1 cellular context compared by ENCODE assay signal in genomic region chr5:69493235-69493925, GRCh38.
TF ChIP-seq lines count a peak whose summit lies in the region.

No MANE protein-coding gene starts in this region.

TF ChIP-seq in HEK293, 187 proteins besides CTCF, POLR2A, EP300 and RAD21 (continued from another document):
- TF ChIP-seq PATZ1 (tag by site-specific recombination; IDR thresholded peaks at IDR 0.05): peak; percentile 57
- peak; percentile 91 for TF ChIP-seq YY1 (tag by site-specific recombination; IDR thresholded peaks at IDR 0.05)
- no peak for TF ChIP-seq ZNF280D (tag by site-specific recombination; IDR thresholded peaks at IDR 0.05)
- no peak for TF ChIP-seq ZFP69B (tag by site-specific recombination; IDR thresholded peaks at IDR 0.05)
- TF ChIP-seq ZNF558 (tag by site-specific recombination; IDR thresholded peaks at IDR 0.05): peak; percentile 7; the same call in 1 of the 2 replicates
- no peak for TF ChIP-seq ATF2 (tag by site-specific recombination; IDR thresholded peaks at IDR 0.05; ENCODE audit: low read depth)
- peak; percentile 55 for TF ChIP-seq ZNF600 (tag by site-specific recombination; IDR thresholded peaks at IDR 0.05)
- no peak for TF ChIP-seq MEIS1 (CRISPR knock-in tag; IDR thresholded peaks at IDR 0.05; ENCODE audit: borderline replicate concordance)
- no peak for TF ChIP-seq SETDB1 (IDR thresholded peaks at IDR 0.05; ENCODE audit: insufficient read length, low read length)
- no peak for TF ChIP-seq ZNF274 (IDR thresholded peaks at IDR 0.05; ENCODE audit: low read length)
- no peak for TF ChIP-seq ZNF274 (tag by site-specific recombination; IDR thresholded peaks at IDR 0.05; ENCODE audit: borderline replicate concordance)
- no peak for TF ChIP-seq ZNF174 (tag by site-specific recombination; IDR thresholded peaks at IDR 0.05)
- peak; percentile 50; the same call in 1 of the 2 replicates for TF ChIP-seq GLIS1 (tag by site-specific recombination; IDR thresholded peaks at IDR 0.05)
- no peak for TF ChIP-seq MZF1 (tag by site-specific recombination; IDR thresholded peaks at IDR 0.05; ENCODE audit: borderline replicate concordance)
- TF ChIP-seq ZNF624 (tag by site-specific recombination; IDR thresholded peaks at IDR 0.05): no peak
- no peak for TF ChIP-seq ZNF214 (tag by site-specific recombination; IDR thresholded peaks at IDR 0.05; ENCODE audit: borderline replicate concordance)
- TF ChIP-seq ZNF561 (tag by site-specific recombination; IDR thresholded peaks at IDR 0.05; ENCODE audit: borderline replicate concordance): no peak; the same call in 1 of the 2 replicates
- peak; percentile 34; the same call in 1 of the 2 replicates for TF ChIP-seq ZIC2 (tag by site-specific recombination; IDR thresholded peaks at IDR 0.05)
- TF ChIP-seq GFI1B (tag by site-specific recombination; IDR thresholded peaks at IDR 0.05): no peak
- 0 out of 2 replicates have a peak, but pooled peaks have one; percentile 35 for TF ChIP-seq ZNF677 (tag by site-specific recombination; IDR thresholded peaks at IDR 0.05)
- TF ChIP-seq SCRT1 (tag by site-specific recombination; IDR thresholded peaks at IDR 0.05; ENCODE audit: borderline replicate concordance): no peak
- TF ChIP-seq ZBTB17 (tag by site-specific recombination; IDR thresholded peaks at IDR 0.05): no peak
- peak; percentile 56; the same call in 1 of the 2 replicates for TF ChIP-seq KLF10 (tag by site-specific recombination; IDR thresholded peaks at IDR 0.05)
- TF ChIP-seq ZNF596 (tag by site-specific recombination; IDR thresholded peaks at IDR 0.05): peak; percentile 51; the same call in 1 of the 2 replicates
- TF ChIP-seq ZNF354C (tag by site-specific recombination; IDR thresholded peaks at IDR 0.05; ENCODE audit: borderline replicate concordance, low read depth): no peak
- TF ChIP-seq ZNF324 (tag by site-specific recombination; IDR thresholded peaks at IDR 0.05): no peak; the same call in 1 of the 2 replicates
- TF ChIP-seq ZNF140 (tag by site-specific recombination; IDR thresholded peaks at IDR 0.05): no peak
- TF ChIP-seq ZBTB8A (tag by site-specific recombination; IDR thresholded peaks at IDR 0.05): peak; percentile 65; the same call in 1 of the 2 replicates
- no peak; the same call in 1 of the 2 replicates for TF ChIP-seq PRDM6 (tag by site-specific recombination; IDR thresholded peaks at IDR 0.05)
- TF ChIP-seq ZNF426 (tag by site-specific recombination; IDR thresholded peaks at IDR 0.05): no peak
- TF ChIP-seq ZNF623 (tag by site-specific recombination; IDR thresholded peaks at IDR 0.05): no peak
- TF ChIP-seq ZNF211 (tag by site-specific recombination; IDR thresholded peaks at IDR 0.05; ENCODE audit: low read depth): no peak
- no peak for TF ChIP-seq ZNF302 (tag by site-specific recombination; IDR thresholded peaks at IDR 0.05; ENCODE audit: low read depth)
- TF ChIP-seq ZNF549 (tag by site-specific recombination; IDR thresholded peaks at IDR 0.05): no peak
- no peak for TF ChIP-seq ZNF768 (tag by site-specific recombination; IDR thresholded peaks at IDR 0.05)
- no peak for TF ChIP-seq ZSCAN18 (tag by site-specific recombination; IDR thresholded peaks at IDR 0.05)
- peak; percentile 64; the same call in 1 of the 2 replicates for TF ChIP-seq IKZF3 (tag by site-specific recombination; IDR thresholded peaks at IDR 0.05)
- peak; percentile 54; the same call in 1 of the 2 replicates for TF ChIP-seq KLF8 (tag by site-specific recombination; IDR thresholded peaks at IDR 0.05)
- TF ChIP-seq ZNF37A (tag by site-specific recombination; IDR thresholded peaks at IDR 0.05): no peak
- TF ChIP-seq OSR2 (tag by site-specific recombination; IDR thresholded peaks at IDR 0.05): 0 out of 2 replicates have a peak, but pooled peaks have one; percentile 26
